Comparison of ENCODE assay signal across 16 cellular contexts in genomic region chr20:64145458-64146300, GRCh38. TPM values are rescaled to one million over a fixed set of nuclear protein-coding genes. Genes with fewer than 3 reads are reported as not detected.
DNase-seq lines count a peak whose midpoint lies in the region; ATAC-seq and TF ChIP-seq lines count a peak whose summit lies in the region.
"Had no signal": no experiment of that assay in that cellular context is flagged by ENCODE, and none has a peak within 500 bp of the region (broad histone marks: within the 10 kb centered on the region; RNA-seq: fewer than 3 reads in every experiment).

No MANE protein-coding gene starts in this region.

- POLR2A ChIA-PET in PC-3 (lab: Charles Lee; ENCODE audit: unreplicated experiment), result no interaction called here

- CTCF ChIA-PET in PC-3 (lab: Charles Lee), result no interaction called here

- H3K4me1 ChIP-seq in PC-3 (ENCODE audit: insufficient read depth, low read length), result 0 out of 2 replicates have a peak, but pooled peaks cover 9% of the 10 kb centered on the region
- H3K4me1 ChIP-seq: body of pancreas, esophagus squamous epithelium, tibial artery had no signal

- DNase-seq in DMS 273 (lab: John Stamatoyannopoulos, UW; ENCODE audit: unreplicated experiment) (peak; percentile 31), DMS 273 treated with DMSO at 0.1 percent for 48 hours (lab: John Stamatoyannopoulos, UW) (no peak), GM10266 (ENCODE audit: extremely low spot score) (no peak), PC-3 (no peak), iPS-NIHi11 (ENCODE audit: low spot score) (peak; percentile 43), NCI-H2081 (lab: John Stamatoyannopoulos, UW) (no peak), activated gamma-delta T cell treated with Interleukin-2 at 50 U/mL for 16 hours (no peak)
- DNase-seq: 8988T, DMS153, esophagus squamous epithelium, Kasumi-1 had no signal

- H3K79me2 ChIP-seq in PC-3 (ENCODE audit: low read length), result no peaks in the 10 kb centered on the region

- peak; percentile 3 for TF ChIP-seq CTCF in GM10266 (IDR thresholded peaks at IDR 0.05; ENCODE audit: control insufficient read depth, insufficient read depth, low read depth, missing control alignments)
- TF ChIP-seq CTCF in PC-3 (conservative IDR thresholded peaks at IDR 0.05; ENCODE audit: low read depth, low read length), result peak; percentile 53

- intact Hi-C loops in PC-3 (cut with micrococcal nuclease), result no loop called here

- no peak overlapping the region for H3K4me2 ChIP-seq in PC-3 (ENCODE audit: low read length)

- H3K9me2 ChIP-seq in PC-3 (replicated peaks; ENCODE audit: low read length), result no peaks in the 10 kb centered on the region

- H4K20me1 ChIP-seq in PC-3 (ENCODE audit: low read length), result no peaks in the 10 kb centered on the region

- no peak overlapping the region for H2AFZ ChIP-seq in PC-3 (ENCODE audit: low read length)

- no peaks in the 10 kb centered on the region for H3K27me3 ChIP-seq in PC-3 (ENCODE audit: low read length)
- H3K27me3 ChIP-seq: body of pancreas, ovary had no signal

- ATAC-seq in PC-3 (no peak), HG02759 (IDR thresholded peaks at IDR 0.05; ENCODE audit: unreplicated experiment) (no peak)
- ATAC-seq: body of pancreas had no signal

- H3K9me3 ChIP-seq in PC-3 (ENCODE audit: low read length), result 0 out of 2 replicates have a peak, but pooled peaks cover 8% of the 10 kb centered on the region
- H3K9me3 ChIP-seq: ovary had no signal

- H3F3A ChIP-seq in PC-3 (ENCODE audit: low read length, unreplicated experiment), result no peaks in the 10 kb centered on the region

- H3K4me3 ChIP-seq in PC-3 (ENCODE audit: low read length), result no peak overlapping the region
- H3K4me3 ChIP-seq: body of pancreas, esophagus squamous epithelium, ovary, SK-N-MC, tibial artery had no signal

- H3K27ac ChIP-seq in PC-3 (ENCODE audit: low read length), result no peak overlapping the region
- H3K27ac ChIP-seq: body of pancreas, esophagus squamous epithelium, ovary, SK-N-MC, tibial artery had no signal

- no peaks in the 10 kb centered on the region for H3K36me3 ChIP-seq in PC-3 (ENCODE audit: low read depth, low read length)
- H3K36me3 ChIP-seq: esophagus squamous epithelium, ovary, tibial artery had no signal

- no TSS peak for BruUV-seq in PC-3 (replicated peaks; lab: Mats Ljungman, UMichigan)

- no peak overlapping the region for H3K9ac ChIP-seq in PC-3 (ENCODE audit: low read length)

RNA-seq across cellular contexts. Expression of gene MYT1, which starts 18.6 kb away (rescaled TPM):
- 0.22 and 0.29 TPM in 2 replicates for total RNA-seq in PC-3 (2014; rRNA removed)
- total RNA-seq: esophagus squamous epithelium had no signal

RNA-seq across cellular contexts. Expression of gene NPBWR2, which starts 38.3 kb away (rescaled TPM):
- not detected in 2 replicates for total RNA-seq in PC-3 (2014; rRNA removed)
- total RNA-seq: body of pancreas, esophagus squamous epithelium, ovary had no signal

Comparison
In these comparisons a context has a peak if more than half of its experiments do, and no peak if none do; other contexts are left out.
1. DNase-seq: peak in DMS 273 (single experiment) and iPS-NIHi11 (single experiment); none in DMS 273 treated with DMSO at 0.1 percent for 48 hours (single experiment), GM10266 (single experiment), PC-3 (single experiment), NCI-H2081 (0 of 2) and activated gamma-delta T cell treated with Interleukin-2 at 50 U/mL for 16 hours (single experiment).